In genomic region chr9:108444400-108445358, GRCh38 we compare ENCODE assay signal across 9 cellular contexts.
A peak's percentile ranks its signal among the peaks of the same experiment; 100 is the strongest.
DNase-seq lines count a peak whose midpoint lies in the region; ATAC-seq and TF ChIP-seq lines count a peak whose summit lies in the region.
"Had no signal": no experiment of that assay in that cellular context is flagged by ENCODE, and none has a peak within 500 bp of the region (broad histone marks: within the 10 kb centered on the region; RNA-seq: fewer than 3 reads in every experiment).

No MANE protein-coding gene starts in this region.

- H3K9me3 Mint-ChIP-seq in stimulated activated memory B cell treated with anti-CD40 and anti-IgM and Interleukin-4, amounts not matched to agents 10 μg/mL and 1 μg/mL and 100 μg/mL, for 72 hours, result peaks cover 3% of the 10 kb centered on the region

- H3K27me3 Mint-ChIP-seq in stimulated activated memory B cell treated with anti-CD40 and anti-IgM and Interleukin-4, amounts not matched to agents 10 μg/mL and 1 μg/mL and 100 μg/mL, for 72 hours, result no peaks in the 10 kb centered on the region

- H3K4me3 Mint-ChIP-seq in stimulated activated memory B cell treated with anti-CD40 and anti-IgM and Interleukin-4, amounts not matched to agents 10 μg/mL and 1 μg/mL and 100 μg/mL, for 72 hours, result no peak overlapping the region
- H3K4me3 Mint-ChIP-seq: activated T-helper 17 cell treated with anti-CD3 and anti-CD28 coated beads, Interleukin-2, amount 50 U/mL, for 72 hours had no signal

- ATAC-seq in HG02970 (IDR thresholded peaks at IDR 0.05; ENCODE audit: low FRiP score, unreplicated experiment), result no peak
- no peak for ATAC-seq in stimulated activated memory B cell treated with anti-CD40 and anti-IgM and Interleukin-4, amounts not matched to agents 10 μg/mL and 1 μg/mL and 100 μg/mL, for 72 hours
- ATAC-seq: activated T-helper 17 cell treated with anti-CD3 and anti-CD28 coated beads, Interleukin-2, amount 50 U/mL, for 72 hours had no signal

- no peaks in the 10 kb centered on the region for H3K36me3 Mint-ChIP-seq in stimulated activated memory B cell treated with anti-CD40 and anti-IgM and Interleukin-4, amounts not matched to agents 10 μg/mL and 1 μg/mL and 100 μg/mL, for 72 hours

- H3K27ac ChIP-seq in tibial artery, result peak overlapping the region; percentile 36 to 62

- H3K9me3 ChIP-seq in tibial artery, result no peaks in the 10 kb centered on the region

- no peak for TF ChIP-seq CTCF in tibial artery (IDR thresholded peaks at IDR 0.05)

- DNase-seq in HT-29 (ENCODE audit: low spot score), result peak; percentile 27
- DNase-seq in SHP77 treated with DMSO at 0.1 percent for 48 hours (lab: John Stamatoyannopoulos, UW), result peak; percentile 87
- peak; percentile 94 for DNase-seq in foreskin melanocyte
- DNase-seq in tibial artery, result peak in 1 of 2 donors; percentile 28
- no peak for DNase-seq in Kasumi-1 (lab: John Stamatoyannopoulos, UW)
- DNase-seq in ecto neural progenitor cell (ENCODE audit: low spot score), result no peak

- H3K27ac Mint-ChIP-seq in stimulated activated memory B cell treated with anti-CD40 and anti-IgM and Interleukin-4, amounts not matched to agents 10 μg/mL and 1 μg/mL and 100 μg/mL, for 72 hours, result no peak overlapping the region
- H3K27ac Mint-ChIP-seq: activated T-helper 17 cell treated with anti-CD3 and anti-CD28 coated beads, Interleukin-2, amount 50 U/mL, for 72 hours had no signal

- no peaks in the 10 kb centered on the region for H3K27me3 ChIP-seq in tibial artery

- H3K4me1 Mint-ChIP-seq in stimulated activated memory B cell treated with anti-CD40 and anti-IgM and Interleukin-4, amounts not matched to agents 10 μg/mL and 1 μg/mL and 100 μg/mL, for 72 hours, result no peaks in the 10 kb centered on the region
- H3K4me1 Mint-ChIP-seq: activated T-helper 17 cell treated with anti-CD3 and anti-CD28 coated beads, Interleukin-2, amount 50 U/mL, for 72 hours had no signal

- no peak overlapping the region for H3K4me3 ChIP-seq in tibial artery

- peaks cover 0 to 51% (median 15%) of the 10 kb centered on the region in 4 donors for H3K4me1 ChIP-seq in tibial artery

- H3K36me3 ChIP-seq in tibial artery, result no peaks in the 10 kb centered on the region

- intact Hi-C loops in tibial artery (cut with DNase I; ENCODE audit: low total_unique reads), result no loop called here

Comparison
In these comparisons a context has a peak if more than half of its experiments do, and no peak if none do; other contexts are left out.
1. DNase-seq: peak in HT-29 (single experiment), SHP77 treated with DMSO at 0.1 percent for 48 hours (single experiment) and foreskin melanocyte (single experiment); none in Kasumi-1 (0 of 2) and ecto neural progenitor cell (single experiment).